ENCODE assay signal across 15 cellular contexts in genomic region chr18:68916734-68917133, GRCh38.
DNase-seq lines count a peak whose midpoint lies in the region; ATAC-seq and TF ChIP-seq lines count a peak whose summit lies in the region.
"Had no signal": no experiment of that assay in that cellular context is flagged by ENCODE, and none has a peak within 500 bp of the region (broad histone marks: within the 10 kb centered on the region; RNA-seq: fewer than 3 reads in every experiment).

No MANE protein-coding gene starts in this region.

- H3K36me3 ChIP-seq in osteoblast (ENCODE audit: insufficient read depth, low read length) = no peaks in the 10 kb centered on the region
- H3K36me3 ChIP-seq: SJCRH30 had no signal

- H4K20me1 ChIP-seq in osteoblast (ENCODE audit: insufficient read depth, low read length) = no peaks in the 10 kb centered on the region

- no peaks in the 10 kb centered on the region for H3K9me3 ChIP-seq in osteoblast (ENCODE audit: low read depth, low read length)
- H3K9me3 ChIP-seq: SJCRH30 had no signal

- no peak for ATAC-seq in GM18870 (IDR thresholded peaks at IDR 0.05; ENCODE audit: unreplicated experiment)
- ATAC-seq: naive thymus-derived CD8-positive, alpha-beta T cell had no signal

- no peak overlapping the region for H2AFZ ChIP-seq in osteoblast (ENCODE audit: low read length)

- H3K36me3 Mint-ChIP-seq in activated naive CD4-positive, alpha-beta T cell treated with anti-CD3 and anti-CD28 coated beads for 36 hours (ENCODE audit: low read depth) = no peaks in the 10 kb centered on the region
- H3K36me3 Mint-ChIP-seq in activated naive CD4-positive, alpha-beta T cell treated with anti-CD3 and anti-CD28 coated beads, Interleukin-2, amount 10 ng/mL, durations not matched to agents 7 days and 5 days = no peaks in the 10 kb centered on the region
- H3K36me3 Mint-ChIP-seq: naive thymus-derived CD8-positive, alpha-beta T cell had no signal

- H3K4me3 Mint-ChIP-seq in activated naive CD4-positive, alpha-beta T cell treated with anti-CD3 and anti-CD28 coated beads for 36 hours = no peak overlapping the region
- H3K4me3 Mint-ChIP-seq in activated naive CD4-positive, alpha-beta T cell treated with anti-CD3 and anti-CD28 coated beads, Interleukin-2, amount 10 ng/mL, durations not matched to agents 7 days and 5 days = no peak overlapping the region
- H3K4me3 Mint-ChIP-seq: naive thymus-derived CD8-positive, alpha-beta T cell had no signal

- peak overlapping the region; percentile 25 for H3K27ac Mint-ChIP-seq in activated naive CD4-positive, alpha-beta T cell treated with anti-CD3 and anti-CD28 coated beads for 36 hours
- H3K27ac Mint-ChIP-seq in activated naive CD4-positive, alpha-beta T cell treated with anti-CD3 and anti-CD28 coated beads, Interleukin-2, amount 10 ng/mL, durations not matched to agents 7 days and 5 days = no peak overlapping the region
- H3K27ac Mint-ChIP-seq: naive thymus-derived CD8-positive, alpha-beta T cell had no signal

- no peak overlapping the region for H3K4me3 ChIP-seq in osteoblast (ENCODE audit: insufficient read depth, low read length)
- H3K4me3 ChIP-seq: lung, SJCRH30 had no signal

- H3K4me2 ChIP-seq in osteoblast (ENCODE audit: insufficient read depth, low read length) = no peak overlapping the region

- H3K27ac ChIP-seq in osteoblast (ENCODE audit: low read depth, low read length) = no peak overlapping the region
- H3K27ac ChIP-seq: SJCRH30 had no signal

- no peaks in the 10 kb centered on the region for H3K79me2 ChIP-seq in osteoblast (ENCODE audit: insufficient read depth, low read length)

- H3K4me1 Mint-ChIP-seq in activated naive CD4-positive, alpha-beta T cell treated with anti-CD3 and anti-CD28 coated beads for 36 hours (ENCODE audit: low read depth) = peaks cover 11% of the 10 kb centered on the region
- peaks cover 9% of the 10 kb centered on the region for H3K4me1 Mint-ChIP-seq in activated naive CD4-positive, alpha-beta T cell treated with anti-CD3 and anti-CD28 coated beads, Interleukin-2, amount 10 ng/mL, durations not matched to agents 7 days and 5 days

- no peak for DNase-seq in activated naive CD4-positive, alpha-beta T cell treated with anti-CD3 and anti-CD28 coated beads for 36 hours
- no peak for DNase-seq in activated naive CD4-positive, alpha-beta T cell treated with anti-CD3 and anti-CD28 coated beads, Interleukin-2, amount 10 ng/mL, durations not matched to agents 7 days and 5 days
- DNase-seq in HT1080 (ENCODE audit: low read depth) = peak; percentile 89
- peak; percentile 27 for DNase-seq in astrocyte of the hippocampus (ENCODE audit: low read depth, low spot score)
- peak; percentile 15 for DNase-seq in osteoblast (ENCODE audit: insufficient read length, low spot score, missing footprints)
- no peak for DNase-seq in stimulated activated CD4-positive, alpha-beta T cell treated with anti-CD3 and anti-CD28 coated beads, Interleukin-2, amount 100 ng/mL, for 24 hours
- no peak for DNase-seq in T1000 (lab: John Stamatoyannopoulos, UW)
- DNase-seq: activated gamma-delta T cell treated with Interleukin-2 at 50 U/mL for 16 hours; effector memory CD4-positive, alpha-beta T cell; naive thymus-derived CD8-positive, alpha-beta T cell; NCI-H2171 treated with DMSO at 0.1 percent for 48 hours; NK-92 treated with Interleukin-12 subunit alpha and Interleukin-12 subunit beta, amount 100 ng/mL, for 24 hours; SJCRH30 had no signal

- H3K27me3 Mint-ChIP-seq in activated naive CD4-positive, alpha-beta T cell treated with anti-CD3 and anti-CD28 coated beads for 36 hours (ENCODE audit: low read depth) = no peaks in the 10 kb centered on the region
- peaks cover 3% of the 10 kb centered on the region for H3K27me3 Mint-ChIP-seq in activated naive CD4-positive, alpha-beta T cell treated with anti-CD3 and anti-CD28 coated beads, Interleukin-2, amount 10 ng/mL, durations not matched to agents 7 days and 5 days
- H3K27me3 Mint-ChIP-seq: naive thymus-derived CD8-positive, alpha-beta T cell had no signal

- H3K4me1 ChIP-seq in osteoblast (ENCODE audit: insufficient read depth, low read length) = no peaks in the 10 kb centered on the region
- H3K4me1 ChIP-seq: SJCRH30 had no signal

- intact Hi-C loops in activated naive CD4-positive, alpha-beta T cell treated with anti-CD3 and anti-CD28 coated beads for 36 hours (cut with micrococcal nuclease) = no loop called here

- CTCF ChIA-PET in activated naive CD4-positive, alpha-beta T cell treated with anti-CD3 and anti-CD28 coated beads for 36 hours (lab: Charles Lee) = interaction anchor here (0.7 kb wide), 1 partner anchor 635 kb away, joined by 3 read pairs; no protein-coding TSS in a partner anchor
- CTCF ChIA-PET in activated naive CD4-positive, alpha-beta T cell treated with anti-CD3 and anti-CD28 coated beads, Interleukin-2, amount 10 ng/mL, durations not matched to agents 7 days and 5 days (lab: Charles Lee) = no interaction called here

- no peak for TF ChIP-seq CTCF in osteoblast (IDR thresholded peaks at IDR 0.05; ENCODE audit: extremely low read depth, low read depth, low read length)

- no peaks in the 10 kb centered on the region for H3K9me3 Mint-ChIP-seq in activated naive CD4-positive, alpha-beta T cell treated with anti-CD3 and anti-CD28 coated beads for 36 hours
- H3K9me3 Mint-ChIP-seq in activated naive CD4-positive, alpha-beta T cell treated with anti-CD3 and anti-CD28 coated beads, Interleukin-2, amount 10 ng/mL, durations not matched to agents 7 days and 5 days = no peaks in the 10 kb centered on the region
- H3K9me3 Mint-ChIP-seq: naive thymus-derived CD8-positive, alpha-beta T cell had no signal

- H3K27me3 ChIP-seq in osteoblast (ENCODE audit: insufficient read depth, low read length) = no peaks in the 10 kb centered on the region
- H3K27me3 ChIP-seq: SJCRH30 had no signal

Comparison
In these comparisons a context has a peak if more than half of its experiments do, and no peak if none do; other contexts are left out.
1. DNase-seq: peak in HT1080 (single experiment), astrocyte of the hippocampus (single experiment) and osteoblast (single experiment); none in activated naive CD4-positive, alpha-beta T cell treated with anti-CD3 and anti-CD28 coated beads for 36 hours (single experiment), activated naive CD4-positive, alpha-beta T cell treated with anti-CD3 and anti-CD28 coated beads, Interleukin-2, amount 10 ng/mL, durations not matched to agents 7 days and 5 days (single experiment), stimulated activated CD4-positive, alpha-beta T cell treated with anti-CD3 and anti-CD28 coated beads, Interleukin-2, amount 100 ng/mL, for 24 hours (0 of 2) and T1000 (single experiment).